Comparison of ENCODE assay signal across 15 cellular contexts in genomic region chr16:1508494-1509167, GRCh38. TPM values are rescaled to one million over a fixed set of nuclear protein-coding genes. Genes with fewer than 3 reads are reported as not detected.
"Had no signal": no experiment of that assay in that cellular context is flagged by ENCODE, and none has a peak within 500 bp of the region (broad histone marks: within the 10 kb centered on the region; RNA-seq: fewer than 3 reads in every experiment).

No MANE protein-coding gene starts in this region.

- DNase-seq: activated CD4-positive, alpha-beta T cell treated with anti-CD3 and anti-CD28 coated beads, Interleukin-2, amount 50 U/mL, for 1 hour; activated CD8-positive, alpha-beta memory T cell treated with anti-CD3 and anti-CD28 coated beads for 24 hours; activated gamma-delta T cell treated with Interleukin-2 at 50 U/mL for 16 hours; amniotic stem cell; body of pancreas; effector memory CD8-positive, alpha-beta T cell; foreskin melanocyte; occipital lobe; stimulated activated naive CD8-positive, alpha-beta T cell treated with anti-CD3 and anti-CD28 coated beads, Interleukin-15, Interleukin-2, amounts not matched to agents 100 U/mL and 50 U/mL, for 24 hours; T-helper 9 cell had no signal

- H3K9me3 ChIP-seq: body of pancreas, suprapubic skin had no signal

- H3K4me1 ChIP-seq: body of pancreas, suprapubic skin had no signal

- H3K27me3 ChIP-seq: body of pancreas, suprapubic skin had no signal

- H3K4me3 ChIP-seq: body of pancreas, suprapubic skin had no signal

- ATAC-seq: body of pancreas; effector memory CD8-positive, alpha-beta T cell; sciatic nerve; stimulated activated naive CD8-positive, alpha-beta T cell treated with anti-CD3 and anti-CD28 coated beads, Interleukin-15, Interleukin-2, amounts not matched to agents 100 U/mL and 50 U/mL, for 24 hours had no signal

- H3K27ac ChIP-seq: suprapubic skin had no signal

RNA-seq across cellular contexts. Expression of gene PTX4, which starts 19.9 kb away (rescaled TPM):
- total RNA-seq: body of pancreas, fibroblast of lung, occipital lobe, progenitor cell of endocrine pancreas, sciatic nerve, suprapubic skin, urinary bladder had no signal

RNA-seq across cellular contexts. Expression of gene TMEM204, which starts 24.8 kb away (rescaled TPM):
- total RNA-seq: progenitor cell of endocrine pancreas had no signal
